In the genomic region with DNA sequence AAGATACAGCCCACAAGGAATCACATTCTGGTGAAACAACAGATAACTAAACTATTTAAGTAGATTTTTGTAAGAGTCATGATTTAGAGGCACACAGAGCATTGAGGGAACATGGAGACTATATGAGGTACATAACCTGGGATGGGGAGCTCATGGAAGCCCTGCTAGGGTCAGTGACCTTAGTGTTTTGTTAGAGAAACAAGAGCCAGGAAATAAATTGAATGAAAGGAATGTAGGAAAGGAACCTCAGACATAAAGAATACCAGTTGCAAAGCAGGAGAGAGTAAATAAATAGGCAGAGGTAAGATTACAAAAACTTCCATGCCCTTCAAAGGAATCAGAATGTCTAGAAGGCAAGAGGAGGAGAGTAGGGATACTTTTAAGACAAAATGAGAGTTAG, we compare ENCODE assay signal across 24 cellular contexts.
DNase-seq lines count a peak whose midpoint lies in the region; ATAC-seq, FAIRE-seq and TF ChIP-seq lines count a peak whose summit lies in the region.
"Had no signal": no experiment of that assay in that cellular context is flagged by ENCODE, and none has a peak within 500 bp of the region (broad histone marks: within the 10 kb centered on the region; RNA-seq: fewer than 3 reads in every experiment).

No MANE protein-coding gene starts in this region.

- TF ChIP-seq RAD21 in SK-N-SH (IDR thresholded peaks at IDR 0.05; ENCODE audit: low read length) (no peak), H1 (IDR thresholded peaks at IDR 0.05 in 1 of 2, conservative IDR thresholded peaks at IDR 0.05 in 1 of 2; ENCODE audit: low read depth in 2 of 2, low read length in 2 of 2) (no peak)

- H3K18ac ChIP-seq in H1 (ENCODE audit: extremely low read depth, low read length): no peak overlapping the region

- no peak overlapping the region for H3K9ac ChIP-seq in SK-N-SH
- no peak overlapping the region for H3K9ac ChIP-seq in H1 (replicated peaks in 1 of 4; ENCODE audit: extremely low read depth in 1 of 4, low read depth in 3 of 4, low read length in 3 of 4)
- H3K9ac ChIP-seq: BLaER1, GM23248 had no signal

- TF ChIP-seq EP300 in SK-N-SH (IDR thresholded peaks at IDR 0.05; ENCODE audit: borderline replicate concordance in 1 of 2, low read depth in 1 of 2, low read length in 1 of 2): no peak
- TF ChIP-seq EP300 in H1 (IDR thresholded peaks at IDR 0.05; ENCODE audit: borderline replicate concordance in 1 of 2, low read depth in 2 of 2, low read length in 2 of 2): no peak

- 0 out of 2 replicates have a peak, but pooled peaks cover 6% of the 10 kb centered on the region for H3K9me3 ChIP-seq in SK-N-SH
- no peaks in the 10 kb centered on the region for H3K9me3 ChIP-seq in H1 (ENCODE audit: insufficient read depth in 2 of 2, low read depth in 1 of 2, low read length in 1 of 2)
- H3K9me3 ChIP-seq in psoas muscle: no peaks in the 10 kb centered on the region

- no peak overlapping the region for H3K14ac ChIP-seq in H1 (ENCODE audit: insufficient read length)

- no peaks in the 10 kb centered on the region for H3K9me2 ChIP-seq in SK-N-SH

- H2BK12ac ChIP-seq in H1 (ENCODE audit: low read depth, low read length): no peak overlapping the region

- H3K36me3 ChIP-seq in SK-N-SH (replicated peaks in 1 of 2; ENCODE audit: control insufficient read depth in 1 of 2, insufficient read depth in 2 of 2, low read length in 1 of 2) (no peaks in the 10 kb centered on the region), H1 (ENCODE audit: control insufficient read depth in 2 of 4, insufficient read depth in 4 of 4, low read length in 3 of 4) (no peaks in the 10 kb centered on the region), psoas muscle (ENCODE audit: insufficient read depth in 1 of 2, low read depth in 1 of 2) (no peaks in the 10 kb centered on the region)
- H3K36me3 ChIP-seq: BLaER1 had no signal

- POLR2A ChIA-PET in SK-N-SH (lab: Yijun Ruan, JAX): no interaction called here
- POLR2A ChIA-PET in H1 (lab: Charles Lee; ENCODE audit: partially characterized antibody): no interaction called here

- H3F3A ChIP-seq in SK-N-SH (replicated peaks; ENCODE audit: insufficient read depth): no peaks in the 10 kb centered on the region

- H3K56ac ChIP-seq in H1 (replicated peaks; ENCODE audit: insufficient read length, low read depth, low read length): no peak overlapping the region

- no peak overlapping the region for H3K27ac ChIP-seq in SK-N-SH (ENCODE audit: low read depth in 2 of 2, low read length in 1 of 2)
- no peak overlapping the region for H3K27ac ChIP-seq in H1 (ENCODE audit: low read depth, low read length)
- H3K27ac ChIP-seq in psoas muscle: no peak overlapping the region
- H3K27ac ChIP-seq: 22Rv1, BLaER1, C4-2B, GM23248 had no signal

- no peak overlapping the region for H3K4me3 ChIP-seq in SK-N-SH (ENCODE audit: low read depth in 2 of 2, low read length in 1 of 2)
- H3K4me3 ChIP-seq in H1 (ENCODE audit: extremely low read depth in 1 of 4, insufficient read depth in 2 of 4, low read depth in 3 of 4, low read length in 4 of 4): no peak overlapping the region
- H3K4me3 ChIP-seq in psoas muscle: no peak overlapping the region
- H3K4me3 ChIP-seq: BLaER1, GM12878, GM23248 had no signal

- H2AK5ac ChIP-seq in H1 (ENCODE audit: low read depth, low read length): 0 out of 2 replicates have a peak overlapping the region, but pooled peaks have one; percentile 13

- no peak for FAIRE-seq in H1 (lab: Jason Lieb, UNC)
- FAIRE-seq: A204.1, D721Med, GM12878, GM19239, H54 had no signal

- no peak overlapping the region for H4K91ac ChIP-seq in H1 (replicated peaks; ENCODE audit: insufficient read length, low read length)

- peaks cover 20% of the 10 kb centered on the region for H3K9me3 Mint-ChIP-seq in nephron progenitor cell

- no peak overlapping the region for H4K8ac ChIP-seq in H1 (ENCODE audit: extremely low read depth, insufficient read depth, low read length)

- H3K27me3 ChIP-seq in SK-N-SH (ENCODE audit: insufficient read depth) (no peaks in the 10 kb centered on the region), H1 (replicated peaks in 1 of 4; ENCODE audit: control insufficient read depth in 3 of 4, extremely low read depth in 1 of 4, insufficient read depth in 3 of 4, low read length in 3 of 4) (no peaks in the 10 kb centered on the region), psoas muscle (ENCODE audit: insufficient read depth in 3 of 3, low read length in 2 of 3) (no peaks in the 10 kb centered on the region)
- H3K27me3 ChIP-seq: BLaER1 had no signal

- intact Hi-C loops in psoas muscle (cut with DNase I): no loop called here

- H3K23me2 ChIP-seq in H1 (ENCODE audit: low read depth, low read length): no peaks in the 10 kb centered on the region

- no peaks in the 10 kb centered on the region for H3K36me3 Mint-ChIP-seq in nephron progenitor cell (ENCODE audit: low read depth)
- H3K36me3 Mint-ChIP-seq: CD4-positive, CD25-positive, alpha-beta regulatory T cell; CD8-positive, alpha-beta T cell had no signal

- no peak overlapping the region for H2BK5ac ChIP-seq in H1 (ENCODE audit: low read depth, low read length)

- H3K4me2 ChIP-seq in SK-N-SH: no peak overlapping the region
- H3K4me2 ChIP-seq in H1 (ENCODE audit: insufficient read depth in 1 of 2, low read depth in 2 of 2, low read length in 2 of 2): no peak overlapping the region
- H3K4me2 ChIP-seq: BLaER1 had no signal

- no peak for TF ChIP-seq POLR2A in H1 (IDR thresholded peaks at IDR 0.05; ENCODE audit: control extremely low read depth in 1 of 2, low read depth in 2 of 2, low read length in 2 of 2)

- 0 out of 2 replicates have a peak overlapping the region, but pooled peaks have one; percentile 1 for H2AFZ ChIP-seq in SK-N-SH (ENCODE audit: low read depth)
- H2AFZ ChIP-seq in H1 (ENCODE audit: low read length): no peak overlapping the region; the same call in 1 of the 2 replicates
- H2AFZ ChIP-seq: GM23248 had no signal

- no peak overlapping the region for H2BK15ac ChIP-seq in H1 (ENCODE audit: low read length)

- no peaks in the 10 kb centered on the region for H3K79me1 ChIP-seq in H1 (ENCODE audit: low read depth, low read length)

- no peak for ATAC-seq in SK-N-SH treated with all-trans-retinoic acid at 6 μM for 48 hours
- ATAC-seq in psoas muscle: no peak
- ATAC-seq: CD8-positive, alpha-beta T cell; GM12878 had no signal

- H2BK120ac ChIP-seq in H1 (replicated peaks; ENCODE audit: low read depth, low read length): no peak overlapping the region

- CTCF ChIA-PET in SK-N-SH (lab: Yijun Ruan, JAX): no interaction called here
- CTCF ChIA-PET in H1 (lab: Charles Lee; ENCODE audit: partially characterized antibody): no interaction called here

- no peaks in the 10 kb centered on the region for H3K4me1 ChIP-seq in SK-N-SH (ENCODE audit: control insufficient read depth in 1 of 2, insufficient read depth in 2 of 2, low read depth in 1 of 2, low read length in 1 of 2)
- H3K4me1 ChIP-seq in H1 (replicated peaks in 1 of 4; ENCODE audit: control insufficient read depth in 3 of 4, insufficient read depth in 4 of 4, low read length in 3 of 4): no peaks in the 10 kb centered on the region
- no peaks in the 10 kb centered on the region for H3K4me1 ChIP-seq in psoas muscle
- H3K4me1 ChIP-seq: BLaER1 had no signal

- H3K79me2 ChIP-seq in SK-N-SH (ENCODE audit: insufficient read depth) (no peaks in the 10 kb centered on the region), H1 (ENCODE audit: control insufficient read depth in 1 of 2, insufficient read depth in 2 of 2, low read length in 2 of 2) (no peaks in the 10 kb centered on the region)

- no peak overlapping the region for H3K4me3 Mint-ChIP-seq in nephron progenitor cell
- H3K4me3 Mint-ChIP-seq: B cell; CD4-positive, CD25-positive, alpha-beta regulatory T cell; CD8-positive, alpha-beta T cell had no signal

- peak overlapping the region; percentile 50 for H3K27ac Mint-ChIP-seq in nephron progenitor cell
- H3K27ac Mint-ChIP-seq: B cell; CD4-positive, CD25-positive, alpha-beta regulatory T cell; CD8-positive, alpha-beta T cell had no signal

- no peak overlapping the region for H2BK20ac ChIP-seq in H1 (ENCODE audit: low read length)

- no peak overlapping the region for H3K4ac ChIP-seq in H1 (replicated peaks; ENCODE audit: insufficient read length, low read depth, low read length)

- H3K4me1 Mint-ChIP-seq in nephron progenitor cell: peaks cover 34% of the 10 kb centered on the region
- H3K4me1 Mint-ChIP-seq: B cell; CD4-positive, CD25-positive, alpha-beta regulatory T cell had no signal

- no peak overlapping the region for H4K5ac ChIP-seq in H1 (ENCODE audit: insufficient read length, low read depth, low read length)

- DNase-seq in SK-N-SH: no peak
- DNase-seq in H1 (ENCODE audit: low read depth in 1 of 2, low spot score in 2 of 2): no peak
- no peak for DNase-seq in nephron progenitor cell
- DNase-seq in HuH-7.5 (ENCODE audit: low spot score): no peak
- DNase-seq in COLO829 (ENCODE audit: low spot score): no peak
- no peak for DNase-seq in psoas muscle
- DNase-seq: CD4-positive, CD25-positive, alpha-beta regulatory T cell; CD8-positive, alpha-beta T cell; DMS 273 treated with DMSO at 0.1 percent for 48 hours; DMS79; EL; GDM1; GM23248; HCEC 1CT had no signal

- no peak overlapping the region for H3K23ac ChIP-seq in H1 (ENCODE audit: insufficient read length)

- H3K27me3 Mint-ChIP-seq in nephron progenitor cell (ENCODE audit: low read depth, poor library complexity): no peaks in the 10 kb centered on the region
- H3K27me3 Mint-ChIP-seq: B cell; CD4-positive, CD25-positive, alpha-beta regulatory T cell had no signal

- TF ChIP-seq CTCF in SK-N-SH (IDR thresholded peaks at IDR 0.05) (no peak), H1 (IDR thresholded peaks at IDR 0.05; ENCODE audit: control extremely low read depth in 1 of 3, insufficient read depth in 1 of 3, low read depth in 1 of 3, low read length in 3 of 3) (no peak), nephron progenitor cell (IDR thresholded peaks at IDR 0.05) (no peak), psoas muscle (IDR thresholded peaks at IDR 0.05) (no peak)

- no peaks in the 10 kb centered on the region for H4K20me1 ChIP-seq in SK-N-SH (ENCODE audit: insufficient read depth)
- no peaks in the 10 kb centered on the region for H4K20me1 ChIP-seq in H1 (replicated peaks in 1 of 2; ENCODE audit: control insufficient read depth in 1 of 2, insufficient read depth in 2 of 2, low read length in 2 of 2)
- H4K20me1 ChIP-seq: BLaER1 had no signal

TF ChIP-seq in SK-N-SH, 30 proteins besides CTCF, POLR2A, EP300 and RAD21 (continues in another document):
- TF ChIP-seq POLR2AphosphoS5 (IDR thresholded peaks at IDR 0.05; ENCODE audit: low read depth, low read length) (no peak), MXI1 (IDR thresholded peaks at IDR 0.05; ENCODE audit: low read depth, low read length) (no peak)

TF ChIP-seq in H1, 55 proteins besides CTCF, POLR2A, EP300 and RAD21 (continues in another document):
- TF ChIP-seq BACH1 (IDR thresholded peaks at IDR 0.05; ENCODE audit: low read length): no peak
- TF ChIP-seq KDM5A (IDR thresholded peaks at IDR 0.05; ENCODE audit: low read length): no peak
- no peak for TF ChIP-seq BRCA1 (IDR thresholded peaks at IDR 0.05; ENCODE audit: low read depth, low read length)
- TF ChIP-seq SP2 (IDR thresholded peaks at IDR 0.05; ENCODE audit: low read length): no peak
- no peak for TF ChIP-seq POU5F1 (IDR thresholded peaks at IDR 0.05; ENCODE audit: low read depth, low read length)
- no peak for TF ChIP-seq KDM4A (IDR thresholded peaks at IDR 0.05; ENCODE audit: low read depth, low read length, severe bottlenecking)
